In genomic region chr6:16069222-16069621, GRCh38 we compare ENCODE assay signal across 18 cellular contexts.
"Had no signal": no experiment of that assay in that cellular context is flagged by ENCODE, and none has a peak within 500 bp of the region (broad histone marks: within the 10 kb centered on the region; RNA-seq: fewer than 3 reads in every experiment).

No MANE protein-coding gene starts in this region.

- DNase-seq: Karpas-422, KG1, MG63, NCI-H1092 treated with DMSO at 0.1 percent for 48 hours, NCI-H1436, NCI-H187, NCI-H2029, NCI-H2081 treated with DMSO at 0.1 percent for 48 hours, NCI-H2171, NCI-H226, NCI-H446, NCI-H510A, NCI-H524 treated with DMSO at 0.1 percent for 48 hours, NCI-H69, NCI-H774, Right ventricle myocardium superior, RPMI8226, SIG-M5 had no signal
